In the genomic region with DNA sequence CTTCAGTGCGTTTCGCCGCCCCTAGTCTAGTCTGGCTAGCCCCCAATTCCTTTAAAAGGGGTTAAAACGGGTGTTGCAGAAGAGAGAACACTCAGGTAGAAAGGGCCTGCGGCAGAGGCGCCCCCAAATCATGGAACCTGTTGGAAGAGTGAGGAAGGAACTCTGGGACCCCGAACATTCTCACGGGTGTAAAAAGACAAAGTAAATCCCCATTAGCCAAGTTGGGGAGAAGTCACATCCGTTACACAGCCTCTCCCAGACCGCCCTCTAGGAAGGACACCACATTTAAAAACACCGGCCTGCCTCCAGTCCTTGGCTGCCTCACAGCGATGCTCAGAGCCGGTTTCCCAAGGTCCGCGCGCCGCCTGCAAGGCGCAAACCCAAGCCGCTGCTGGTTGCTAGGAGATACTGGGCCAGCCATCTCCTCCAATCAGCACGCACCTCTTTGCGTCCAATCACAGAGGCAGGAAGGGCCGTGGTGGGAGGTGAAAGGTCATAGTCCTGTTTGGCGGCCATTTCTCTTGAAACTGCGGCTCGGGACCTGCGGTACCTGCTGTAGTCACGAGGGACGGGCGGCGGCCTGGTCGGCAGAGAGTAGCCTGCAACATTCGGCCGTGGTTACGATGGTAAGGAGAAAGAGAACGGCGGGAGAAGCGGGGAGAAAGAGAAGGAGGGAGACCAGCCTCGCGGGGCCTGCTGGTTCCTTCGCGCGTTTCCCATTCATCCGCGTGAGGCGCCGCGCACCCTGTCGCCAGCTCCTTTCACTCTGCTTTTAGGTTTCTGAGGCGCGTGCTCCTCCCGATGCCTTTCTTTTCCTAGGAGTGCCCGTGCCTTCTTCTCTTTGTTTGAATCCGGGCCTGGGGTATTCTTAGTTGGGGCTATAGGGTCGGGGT, we compare ENCODE assay signal across 1 cellular context.
A peak's percentile ranks its signal among the peaks of the same experiment; 100 is the strongest.
TF ChIP-seq lines count a peak whose summit lies in the region.

A gene (plus strand): TSS at position 502 of the 893 bp plus-strand sequence. CDS start 122 bp downstream, at position 624.

TF ChIP-seq in HepG2, 621 proteins besides CTCF, POLR2A, EP300 and RAD21 (continued from another document and continues in another):
- peak; percentile 62; the same call in 1 of the 2 replicates for TF ChIP-seq TBX2 (CRISPR knock-in tag; IDR thresholded peaks at IDR 0.05; ENCODE audit: borderline replicate concordance)
- no peak for TF ChIP-seq GLI4 (CRISPR knock-in tag; IDR thresholded peaks at IDR 0.05; ENCODE audit: borderline replicate concordance)
- no peak for TF ChIP-seq FOXK2 (IDR thresholded peaks at IDR 0.05)
- TF ChIP-seq GFI1 (CRISPR knock-in tag; IDR thresholded peaks at IDR 0.05; ENCODE audit: borderline replicate concordance): no peak
- TF ChIP-seq, protein P1, sequence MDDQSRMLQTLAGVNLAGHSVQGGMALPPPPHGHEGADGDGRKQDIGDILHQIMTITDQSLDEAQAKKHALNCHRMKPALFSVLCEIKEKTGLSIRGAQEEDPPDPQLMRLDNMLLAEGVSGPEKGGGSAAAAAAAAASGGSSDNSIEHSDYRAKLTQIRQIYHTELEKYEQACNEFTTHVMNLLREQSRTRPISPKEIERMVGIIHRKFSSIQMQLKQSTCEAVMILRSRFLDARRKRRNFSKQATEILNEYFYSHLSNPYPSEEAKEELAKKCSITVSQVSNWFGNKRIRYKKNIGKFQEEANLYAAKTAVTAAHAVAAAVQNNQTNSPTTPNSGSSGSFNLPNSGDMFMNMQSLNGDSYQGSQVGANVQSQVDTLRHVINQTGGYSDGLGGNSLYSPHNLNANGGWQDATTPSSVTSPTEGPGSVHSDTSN (CRISPR knock-in tag; IDR thresholded peaks at IDR 0.05; ENCODE audit: borderline replicate concordance): peak; percentile 58; the same call in 1 of the 2 replicates
- TF ChIP-seq, protein P2, sequence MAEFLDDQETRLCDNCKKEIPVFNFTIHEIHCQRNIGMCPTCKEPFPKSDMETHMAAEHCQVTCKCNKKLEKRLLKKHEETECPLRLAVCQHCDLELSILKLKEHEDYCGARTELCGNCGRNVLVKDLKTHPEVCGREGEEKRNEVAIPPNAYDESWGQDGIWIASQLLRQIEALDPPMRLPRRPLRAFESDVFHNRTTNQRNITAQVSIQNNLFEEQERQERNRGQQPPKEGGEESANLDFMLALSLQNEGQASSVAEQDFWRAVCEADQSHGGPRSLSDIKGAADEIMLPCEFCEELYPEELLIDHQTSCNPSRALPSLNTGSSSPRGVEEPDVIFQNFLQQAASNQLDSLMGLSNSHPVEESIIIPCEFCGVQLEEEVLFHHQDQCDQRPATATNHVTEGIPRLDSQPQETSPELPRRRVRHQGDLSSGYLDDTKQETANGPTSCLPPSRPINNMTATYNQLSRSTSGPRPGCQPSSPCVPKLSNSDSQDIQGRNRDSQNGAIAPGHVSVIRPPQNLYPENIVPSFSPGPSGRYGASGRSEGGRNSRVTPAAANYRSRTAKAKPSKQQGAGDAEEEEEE (CRISPR knock-in tag; IDR thresholded peaks at IDR 0.05; ENCODE audit: borderline replicate concordance): peak; percentile 62; the same call in 1 of the 2 replicates
- no peak for TF ChIP-seq STAT5B (CRISPR knock-in tag; IDR thresholded peaks at IDR 0.05)
- TF ChIP-seq, protein P3, sequence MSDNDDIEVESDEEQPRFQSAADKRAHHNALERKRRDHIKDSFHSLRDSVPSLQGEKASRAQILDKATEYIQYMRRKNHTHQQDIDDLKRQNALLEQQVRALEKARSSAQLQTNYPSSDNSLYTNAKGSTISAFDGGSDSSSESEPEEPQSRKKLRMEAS (IDR thresholded peaks at IDR 0.05): peak; percentile 88
- TF ChIP-seq, protein P4, sequence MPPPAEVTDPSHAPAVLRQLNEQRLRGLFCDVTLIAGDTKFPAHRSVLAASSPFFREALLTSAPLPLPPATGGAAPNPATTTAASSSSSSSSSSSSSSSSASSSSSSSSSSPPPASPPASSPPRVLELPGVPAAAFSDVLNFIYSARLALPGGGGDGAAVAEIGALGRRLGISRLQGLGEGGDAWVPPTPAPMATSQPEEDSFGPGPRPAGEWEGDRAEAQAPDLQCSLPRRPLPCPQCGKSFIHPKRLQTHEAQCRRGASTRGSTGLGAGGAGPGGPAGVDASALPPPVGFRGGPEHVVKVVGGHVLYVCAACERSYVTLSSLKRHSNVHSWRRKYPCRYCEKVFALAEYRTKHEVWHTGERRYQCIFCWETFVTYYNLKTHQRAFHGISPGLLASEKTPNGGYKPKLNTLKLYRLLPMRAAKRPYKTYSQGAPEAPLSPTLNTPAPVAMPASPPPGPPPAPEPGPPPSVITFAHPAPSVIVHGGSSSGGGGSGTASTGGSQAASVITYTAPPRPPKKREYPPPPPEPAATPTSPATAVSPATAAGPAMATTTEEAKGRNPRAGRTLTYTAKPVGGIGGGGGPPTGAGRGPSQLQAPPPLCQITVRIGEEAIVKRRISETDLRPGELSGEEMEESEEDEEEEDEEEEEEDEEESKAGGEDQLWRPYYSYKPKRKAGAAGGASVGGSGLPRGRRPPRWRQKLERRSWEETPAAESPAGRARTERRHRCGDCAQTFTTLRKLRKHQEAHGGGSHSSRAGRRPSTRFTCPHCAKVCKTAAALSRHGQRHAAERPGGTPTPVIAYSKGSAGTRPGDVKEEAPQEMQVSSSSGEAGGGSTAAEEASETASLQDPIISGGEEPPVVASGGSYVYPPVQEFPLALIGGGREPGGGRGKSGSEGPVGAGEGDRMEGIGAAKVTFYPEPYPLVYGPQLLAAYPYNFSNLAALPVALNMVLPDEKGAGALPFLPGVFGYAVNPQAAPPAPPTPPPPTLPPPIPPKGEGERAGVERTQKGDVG (CRISPR knock-in tag; IDR thresholded peaks at IDR 0.05; ENCODE audit: borderline replicate concordance): peak; percentile 72; the same call in 1 of the 2 replicates
- no peak for TF ChIP-seq HMGA1 (CRISPR knock-in tag; conservative IDR thresholded peaks at IDR 0.05)
- TF ChIP-seq EHMT2 (IDR thresholded peaks at IDR 0.05; ENCODE audit: borderline replicate concordance, low read depth, low read length): no peak
- TF ChIP-seq, protein P5, sequence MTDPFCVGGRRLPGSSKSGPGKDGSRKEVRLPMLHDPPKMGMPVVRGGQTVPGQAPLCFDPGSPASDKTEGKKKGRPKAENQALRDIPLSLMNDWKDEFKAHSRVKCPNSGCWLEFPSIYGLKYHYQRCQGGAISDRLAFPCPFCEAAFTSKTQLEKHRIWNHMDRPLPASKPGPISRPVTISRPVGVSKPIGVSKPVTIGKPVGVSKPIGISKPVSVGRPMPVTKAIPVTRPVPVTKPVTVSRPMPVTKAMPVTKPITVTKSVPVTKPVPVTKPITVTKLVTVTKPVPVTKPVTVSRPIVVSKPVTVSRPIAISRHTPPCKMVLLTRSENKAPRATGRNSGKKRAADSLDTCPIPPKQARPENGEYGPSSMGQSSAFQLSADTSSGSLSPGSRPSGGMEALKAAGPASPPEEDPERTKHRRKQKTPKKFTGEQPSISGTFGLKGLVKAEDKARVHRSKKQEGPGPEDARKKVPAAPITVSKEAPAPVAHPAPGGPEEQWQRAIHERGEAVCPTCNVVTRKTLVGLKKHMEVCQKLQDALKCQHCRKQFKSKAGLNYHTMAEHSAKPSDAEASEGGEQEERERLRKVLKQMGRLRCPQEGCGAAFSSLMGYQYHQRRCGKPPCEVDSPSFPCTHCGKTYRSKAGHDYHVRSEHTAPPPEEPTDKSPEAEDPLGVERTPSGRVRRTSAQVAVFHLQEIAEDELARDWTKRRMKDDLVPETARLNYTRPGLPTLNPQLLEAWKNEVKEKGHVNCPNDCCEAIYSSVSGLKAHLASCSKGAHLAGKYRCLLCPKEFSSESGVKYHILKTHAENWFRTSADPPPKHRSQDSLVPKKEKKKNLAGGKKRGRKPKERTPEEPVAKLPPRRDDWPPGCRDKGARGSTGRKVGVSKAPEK (CRISPR knock-in tag; IDR thresholded peaks at IDR 0.05; ENCODE audit: borderline replicate concordance): no peak
- TF ChIP-seq, protein P6, sequence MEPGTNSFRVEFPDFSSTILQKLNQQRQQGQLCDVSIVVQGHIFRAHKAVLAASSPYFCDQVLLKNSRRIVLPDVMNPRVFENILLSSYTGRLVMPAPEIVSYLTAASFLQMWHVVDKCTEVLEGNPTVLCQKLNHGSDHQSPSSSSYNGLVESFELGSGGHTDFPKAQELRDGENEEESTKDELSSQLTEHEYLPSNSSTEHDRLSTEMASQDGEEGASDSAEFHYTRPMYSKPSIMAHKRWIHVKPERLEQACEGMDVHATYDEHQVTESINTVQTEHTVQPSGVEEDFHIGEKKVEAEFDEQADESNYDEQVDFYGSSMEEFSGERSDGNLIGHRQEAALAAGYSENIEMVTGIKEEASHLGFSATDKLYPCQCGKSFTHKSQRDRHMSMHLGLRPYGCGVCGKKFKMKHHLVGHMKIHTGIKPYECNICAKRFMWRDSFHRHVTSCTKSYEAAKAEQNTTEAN (CRISPR knock-in tag; conservative IDR thresholded peaks at IDR 0.05): 0 out of 2 replicates have a peak, but pooled peaks have one; percentile 68
- TF ChIP-seq ZSCAN29 (CRISPR knock-in tag; conservative IDR thresholded peaks at IDR 0.05): peak; percentile 68; the same call in 1 of the 2 replicates
- TF ChIP-seq MAFF (IDR thresholded peaks at IDR 0.05; ENCODE audit: low read depth, low read length): no peak
- TF ChIP-seq, protein P7, sequence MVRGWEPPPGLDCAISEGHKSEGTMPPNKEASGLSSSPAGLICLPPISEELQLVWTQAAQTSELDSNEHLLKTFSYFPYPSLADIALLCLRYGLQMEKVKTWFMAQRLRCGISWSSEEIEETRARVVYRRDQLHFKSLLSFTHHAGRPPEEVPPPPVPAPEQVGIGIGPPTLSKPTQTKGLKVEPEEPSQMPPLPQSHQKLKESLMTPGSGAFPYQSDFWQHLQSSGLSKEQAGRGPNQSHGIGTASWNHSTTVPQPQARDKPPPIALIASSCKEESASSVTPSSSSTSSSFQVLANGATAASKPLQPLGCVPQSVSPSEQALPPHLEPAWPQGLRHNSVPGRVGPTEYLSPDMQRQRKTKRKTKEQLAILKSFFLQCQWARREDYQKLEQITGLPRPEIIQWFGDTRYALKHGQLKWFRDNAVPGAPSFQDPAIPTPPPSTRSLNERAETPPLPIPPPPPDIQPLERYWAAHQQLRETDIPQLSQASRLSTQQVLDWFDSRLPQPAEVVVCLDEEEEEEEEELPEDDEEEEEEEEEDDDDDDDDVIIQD (CRISPR knock-in tag; IDR thresholded peaks at IDR 0.05; ENCODE audit: low read depth): peak; percentile 67; the same call in 1 of the 2 replicates
- no peak for TF ChIP-seq NR1H2 (CRISPR knock-in tag; IDR thresholded peaks at IDR 0.05; ENCODE audit: borderline replicate concordance, low read depth)
- TF ChIP-seq, protein P8, sequence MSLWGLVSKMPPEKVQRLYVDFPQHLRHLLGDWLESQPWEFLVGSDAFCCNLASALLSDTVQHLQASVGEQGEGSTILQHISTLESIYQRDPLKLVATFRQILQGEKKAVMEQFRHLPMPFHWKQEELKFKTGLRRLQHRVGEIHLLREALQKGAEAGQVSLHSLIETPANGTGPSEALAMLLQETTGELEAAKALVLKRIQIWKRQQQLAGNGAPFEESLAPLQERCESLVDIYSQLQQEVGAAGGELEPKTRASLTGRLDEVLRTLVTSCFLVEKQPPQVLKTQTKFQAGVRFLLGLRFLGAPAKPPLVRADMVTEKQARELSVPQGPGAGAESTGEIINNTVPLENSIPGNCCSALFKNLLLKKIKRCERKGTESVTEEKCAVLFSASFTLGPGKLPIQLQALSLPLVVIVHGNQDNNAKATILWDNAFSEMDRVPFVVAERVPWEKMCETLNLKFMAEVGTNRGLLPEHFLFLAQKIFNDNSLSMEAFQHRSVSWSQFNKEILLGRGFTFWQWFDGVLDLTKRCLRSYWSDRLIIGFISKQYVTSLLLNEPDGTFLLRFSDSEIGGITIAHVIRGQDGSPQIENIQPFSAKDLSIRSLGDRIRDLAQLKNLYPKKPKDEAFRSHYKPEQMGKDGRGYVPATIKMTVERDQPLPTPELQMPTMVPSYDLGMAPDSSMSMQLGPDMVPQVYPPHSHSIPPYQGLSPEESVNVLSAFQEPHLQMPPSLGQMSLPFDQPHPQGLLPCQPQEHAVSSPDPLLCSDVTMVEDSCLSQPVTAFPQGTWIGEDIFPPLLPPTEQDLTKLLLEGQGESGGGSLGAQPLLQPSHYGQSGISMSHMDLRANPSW (CRISPR knock-in tag; IDR thresholded peaks at IDR 0.05; ENCODE audit: borderline replicate concordance): peak; percentile 30; the same call in 1 of the 2 replicates
- peak; percentile 52; the same call in 1 of the 2 replicates for TF ChIP-seq ZNF263 (CRISPR knock-in tag; IDR thresholded peaks at IDR 0.05)
- TF ChIP-seq, protein P9, sequence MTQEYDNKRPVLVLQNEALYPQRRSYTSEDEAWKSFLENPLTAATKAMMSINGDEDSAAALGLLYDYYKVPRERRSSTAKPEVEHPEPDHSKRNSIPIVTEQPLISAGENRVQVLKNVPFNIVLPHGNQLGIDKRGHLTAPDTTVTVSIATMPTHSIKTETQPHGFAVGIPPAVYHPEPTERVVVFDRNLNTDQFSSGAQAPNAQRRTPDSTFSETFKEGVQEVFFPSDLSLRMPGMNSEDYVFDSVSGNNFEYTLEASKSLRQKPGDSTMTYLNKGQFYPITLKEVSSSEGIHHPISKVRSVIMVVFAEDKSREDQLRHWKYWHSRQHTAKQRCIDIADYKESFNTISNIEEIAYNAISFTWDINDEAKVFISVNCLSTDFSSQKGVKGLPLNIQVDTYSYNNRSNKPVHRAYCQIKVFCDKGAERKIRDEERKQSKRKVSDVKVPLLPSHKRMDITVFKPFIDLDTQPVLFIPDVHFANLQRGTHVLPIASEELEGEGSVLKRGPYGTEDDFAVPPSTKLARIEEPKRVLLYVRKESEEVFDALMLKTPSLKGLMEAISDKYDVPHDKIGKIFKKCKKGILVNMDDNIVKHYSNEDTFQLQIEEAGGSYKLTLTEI (CRISPR knock-in tag; conservative IDR thresholded peaks at IDR 0.05): no peak
- peak; percentile 98 for TF ChIP-seq ASH2L (IDR thresholded peaks at IDR 0.05; ENCODE audit: insufficient read length, low read depth, low read length)
- TF ChIP-seq, protein P10, sequence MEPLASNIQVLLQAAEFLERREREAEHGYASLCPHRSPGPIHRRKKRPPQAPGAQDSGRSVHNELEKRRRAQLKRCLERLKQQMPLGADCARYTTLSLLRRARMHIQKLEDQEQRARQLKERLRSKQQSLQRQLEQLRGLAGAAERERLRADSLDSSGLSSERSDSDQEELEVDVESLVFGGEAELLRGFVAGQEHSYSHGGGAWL (CRISPR knock-in tag; IDR thresholded peaks at IDR 0.05): peak; percentile 72; the same call in 1 of the 2 replicates
- peak; percentile 61; the same call in 1 of the 2 replicates for TF ChIP-seq ZMAT3 (CRISPR knock-in tag; conservative IDR thresholded peaks at IDR 0.05)
- TF ChIP-seq, protein P11, sequence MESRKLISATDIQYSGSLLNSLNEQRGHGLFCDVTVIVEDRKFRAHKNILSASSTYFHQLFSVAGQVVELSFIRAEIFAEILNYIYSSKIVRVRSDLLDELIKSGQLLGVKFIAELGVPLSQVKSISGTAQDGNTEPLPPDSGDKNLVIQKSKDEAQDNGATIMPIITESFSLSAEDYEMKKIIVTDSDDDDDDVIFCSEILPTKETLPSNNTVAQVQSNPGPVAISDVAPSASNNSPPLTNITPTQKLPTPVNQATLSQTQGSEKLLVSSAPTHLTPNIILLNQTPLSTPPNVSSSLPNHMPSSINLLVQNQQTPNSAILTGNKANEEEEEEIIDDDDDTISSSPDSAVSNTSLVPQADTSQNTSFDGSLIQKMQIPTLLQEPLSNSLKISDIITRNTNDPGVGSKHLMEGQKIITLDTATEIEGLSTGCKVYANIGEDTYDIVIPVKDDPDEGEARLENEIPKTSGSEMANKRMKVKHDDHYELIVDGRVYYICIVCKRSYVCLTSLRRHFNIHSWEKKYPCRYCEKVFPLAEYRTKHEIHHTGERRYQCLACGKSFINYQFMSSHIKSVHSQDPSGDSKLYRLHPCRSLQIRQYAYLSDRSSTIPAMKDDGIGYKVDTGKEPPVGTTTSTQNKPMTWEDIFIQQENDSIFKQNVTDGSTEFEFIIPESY (CRISPR knock-in tag; IDR thresholded peaks at IDR 0.05): no peak
- no peak for TF ChIP-seq ZBTB1 (CRISPR knock-in tag; IDR thresholded peaks at IDR 0.05; ENCODE audit: borderline replicate concordance)
